Comparison of ENCODE assay signal across 20 cellular contexts in genomic region chr10:59222788-59223187, GRCh38. TPM values are rescaled to one million over a fixed set of nuclear protein-coding genes. Genes with fewer than 3 reads are reported as not detected.
"Had no signal": no experiment of that assay in that cellular context is flagged by ENCODE, and none has a peak within 500 bp of the region (broad histone marks: within the 10 kb centered on the region; RNA-seq: fewer than 3 reads in every experiment).

No MANE protein-coding gene starts in this region.

- DNase-seq: activated CD4-positive, alpha-beta memory T cell treated with anti-CD3 and anti-CD28 coated beads, Interleukin-2, amount 10 ng/mL, durations not matched to agents 7 days and 5 days; activated CD4-positive, alpha-beta T cell treated with anti-CD3 and anti-CD28 coated beads for 36 hours; activated CD8-positive, alpha-beta memory T cell treated with anti-CD3 and anti-CD28 coated beads, Interleukin-2, amount 10 ng/mL, durations not matched to agents 7 days and 5 days; amygdala; central memory CD4-positive, alpha-beta T cell; colonic mucosa; endodermal cell; foreskin melanocyte; midbrain; nephron progenitor cell; occipital lobe; transverse colon had no signal

- FAIRE-seq: TTC549 had no signal

- H3K36me3 ChIP-seq: colonic mucosa, right atrium auricular region, suprapubic skin, transverse colon had no signal

- H3K27ac ChIP-seq: colonic mucosa, epithelial cell of prostate, right atrium auricular region, SK-N-MC, suprapubic skin, transverse colon had no signal

- H3K9me3 ChIP-seq: colonic mucosa, right atrium auricular region, suprapubic skin, transverse colon had no signal

- ATAC-seq: activated CD4-positive, alpha-beta T cell treated with anti-CD3 and anti-CD28 coated beads for 36 hours; activated CD8-positive, alpha-beta memory T cell treated with anti-CD3 and anti-CD28 coated beads, Interleukin-2, amount 10 ng/mL, durations not matched to agents 7 days and 5 days had no signal

- H3K27me3 ChIP-seq: colonic mucosa, right atrium auricular region, suprapubic skin, transverse colon had no signal

- H3K4me1 ChIP-seq: colonic mucosa, right atrium auricular region, suprapubic skin, transverse colon had no signal

- H3K4me3 ChIP-seq: colonic mucosa, lung, right atrium auricular region, SK-N-MC, suprapubic skin, transverse colon had no signal

RNA-seq across cellular contexts. Expression of gene PHYHIPL, which starts 46.3 kb away (rescaled TPM):
- total RNA-seq: activated CD4-positive, alpha-beta memory T cell treated with anti-CD3 and anti-CD28 coated beads, Interleukin-2, amount 10 ng/mL, durations not matched to agents 7 days and 5 days; activated CD4-positive, alpha-beta T cell treated with anti-CD3 and anti-CD28 coated beads for 36 hours; activated CD8-positive, alpha-beta memory T cell treated with anti-CD3 and anti-CD28 coated beads, Interleukin-2, amount 10 ng/mL, durations not matched to agents 7 days and 5 days; fibroblast of lung; T-helper 2 cell treated with Interferon-gamma antibody and Interleukin-4, amounts not matched to agents 100 ng/mL and 5 ng/mL, for 36 hours had no signal
